Comparison of ENCODE assay signal across 19 cellular contexts in genomic region chr1:102103645-102104044, GRCh38.
DNase-seq lines count a peak whose midpoint lies in the region; ATAC-seq, FAIRE-seq and TF ChIP-seq lines count a peak whose summit lies in the region.
"Had no signal": no experiment of that assay in that cellular context is flagged by ENCODE, and none has a peak within 500 bp of the region (broad histone marks: within the 10 kb centered on the region; RNA-seq: fewer than 3 reads in every experiment).

No MANE protein-coding gene starts in this region.

- no peaks in the 10 kb centered on the region for H3K36me3 Mint-ChIP-seq in naive thymus-derived CD4-positive, alpha-beta T cell
- H3K36me3 Mint-ChIP-seq: CD8-positive, alpha-beta T cell had no signal

- peak overlapping the region; percentile 69 to 79 (median 74) for H3K27ac ChIP-seq in thyroid gland
- no peak overlapping the region for H3K27ac ChIP-seq in naive thymus-derived CD4-positive, alpha-beta T cell (ENCODE audit: low read depth, low read length)
- H3K27ac ChIP-seq: 22Rv1; BLaER1 treated with 17β-estradiol and CSF1 and Interleukin-3, amounts not matched to agents 10 nM and 100 nM; C4-2B had no signal

- TF ChIP-seq POLR2A in thyroid gland (IDR thresholded peaks at IDR 0.05) = no peak

- H3K27me3 Mint-ChIP-seq in naive thymus-derived CD4-positive, alpha-beta T cell = no peaks in the 10 kb centered on the region
- H3K27me3 Mint-ChIP-seq: B cell; CD4-positive, alpha-beta T cell had no signal

- peak; percentile 58 for FAIRE-seq in A204.1 (lab: Jason Lieb, UNC)
- FAIRE-seq: D721Med, GM12891 had no signal

- WGBS in thyroid gland, 2 donors = 90 to 94% methylated on average over 4 of the region's 4 CpGs

- CTCF ChIA-PET in naive thymus-derived CD4-positive, alpha-beta T cell (lab: Charles Lee) = no interaction called here

- H3K36me3 ChIP-seq in mucosa of descending colon (ENCODE audit: low read depth) (no peaks in the 10 kb centered on the region), thyroid gland (no peaks in the 10 kb centered on the region)
- H3K36me3 ChIP-seq in naive thymus-derived CD4-positive, alpha-beta T cell (ENCODE audit: control insufficient read depth in 2 of 3, insufficient read depth in 3 of 3, low read length in 3 of 3) = no peaks in the 10 kb centered on the region
- H3K36me3 ChIP-seq: BLaER1 treated with 17β-estradiol and CSF1 and Interleukin-3, amounts not matched to agents 10 nM and 100 nM had no signal

- H3K4me3 ChIP-seq in mucosa of descending colon (no peak overlapping the region), thyroid gland (replicated peaks in 1 of 3) (no peak overlapping the region)
- H3K4me3 ChIP-seq in naive thymus-derived CD4-positive, alpha-beta T cell (ENCODE audit: low read length) = no peak overlapping the region
- H3K4me3 ChIP-seq: BLaER1 treated with 17β-estradiol and CSF1 and Interleukin-3, amounts not matched to agents 10 nM and 100 nM had no signal

- TF ChIP-seq CTCF in mucosa of descending colon (IDR thresholded peaks at IDR 0.05) (no peak), thyroid gland (IDR thresholded peaks at IDR 0.05) (no peak)

- no peak overlapping the region for H3K4me3 Mint-ChIP-seq in naive thymus-derived CD4-positive, alpha-beta T cell
- H3K4me3 Mint-ChIP-seq: B cell; CD4-positive, alpha-beta T cell; CD8-positive, alpha-beta T cell had no signal

- no peaks in the 10 kb centered on the region for H3K4me1 Mint-ChIP-seq in naive thymus-derived CD4-positive, alpha-beta T cell
- H3K4me1 Mint-ChIP-seq: B cell had no signal

- no peaks in the 10 kb centered on the region for H3K27me3 ChIP-seq in thyroid gland
- no peaks in the 10 kb centered on the region for H3K27me3 ChIP-seq in naive thymus-derived CD4-positive, alpha-beta T cell (ENCODE audit: control insufficient read depth in 2 of 2, insufficient read depth in 2 of 2, low read length in 2 of 2)
- H3K27me3 ChIP-seq: BLaER1 treated with 17β-estradiol and CSF1 and Interleukin-3, amounts not matched to agents 10 nM and 100 nM had no signal

- DNase-seq in mucosa of descending colon (no peak), thyroid gland (no peak)
- no peak for DNase-seq in naive thymus-derived CD4-positive, alpha-beta T cell
- DNase-seq: ACHN; AML-193; Caco-2; Calu3; CD4-positive, alpha-beta T cell; CD8-positive, alpha-beta T cell; DMS79 treated with DMSO at 0.1 percent for 48 hours; GF-D8 had no signal

- POLR2A ChIA-PET in naive thymus-derived CD4-positive, alpha-beta T cell (lab: Charles Lee) = no interaction called here

- no peak overlapping the region for H3K27ac Mint-ChIP-seq in naive thymus-derived CD4-positive, alpha-beta T cell
- H3K27ac Mint-ChIP-seq: B cell; CD4-positive, alpha-beta T cell; CD8-positive, alpha-beta T cell had no signal

- no peaks in the 10 kb centered on the region for H3K4me1 ChIP-seq in mucosa of descending colon (ENCODE audit: low read depth)
- peaks cover 19 to 24% of the 10 kb centered on the region in 2 donors for H3K4me1 ChIP-seq in thyroid gland
- H3K4me1 ChIP-seq in naive thymus-derived CD4-positive, alpha-beta T cell (ENCODE audit: control insufficient read depth in 2 of 2, insufficient read depth in 2 of 2, low read length in 2 of 2) = no peaks in the 10 kb centered on the region
- H3K4me1 ChIP-seq: BLaER1 treated with 17β-estradiol and CSF1 and Interleukin-3, amounts not matched to agents 10 nM and 100 nM; Caco-2 had no signal

- intact Hi-C loops in mucosa of descending colon (cut with DNase I, micrococcal nuclease) (no loop called here), thyroid gland (cut with DNase I) (no loop called here)
- intact Hi-C loops in naive thymus-derived CD4-positive, alpha-beta T cell (cut with micrococcal nuclease) = no loop called here

- H3K9me3 ChIP-seq in mucosa of descending colon (no peaks in the 10 kb centered on the region), thyroid gland (no peaks in the 10 kb centered on the region)
- no peaks in the 10 kb centered on the region for H3K9me3 ChIP-seq in naive thymus-derived CD4-positive, alpha-beta T cell (ENCODE audit: control insufficient read depth in 2 of 3, low read length in 3 of 3)
- H3K9me3 ChIP-seq: BLaER1 treated with 17β-estradiol and CSF1 and Interleukin-3, amounts not matched to agents 10 nM and 100 nM; Caco-2 had no signal

- H3K9me3 Mint-ChIP-seq in naive thymus-derived CD4-positive, alpha-beta T cell = peaks cover 0 to 5% (median 2%) of the 10 kb centered on the region in 11 donors
- H3K9me3 Mint-ChIP-seq: CD4-positive, alpha-beta T cell; CD8-positive, alpha-beta T cell had no signal

- ATAC-seq in mucosa of descending colon (peak; percentile 72), GM18868 (IDR thresholded peaks at IDR 0.05; ENCODE audit: unreplicated experiment) (no peak)
- ATAC-seq in naive thymus-derived CD4-positive, alpha-beta T cell = no peak
- ATAC-seq: CD8-positive, alpha-beta T cell had no signal
